In genomic region chr16:72921620-72922019, GRCh38 we compare ENCODE assay signal across 9 cellular contexts.
A peak's percentile ranks its signal among the peaks of the same experiment; 100 is the strongest.
DNase-seq lines count a peak whose midpoint lies in the region; ATAC-seq and TF ChIP-seq lines count a peak whose summit lies in the region.
"Had no signal": no experiment of that assay in that cellular context is flagged by ENCODE, and none has a peak within 500 bp of the region (broad histone marks: within the 10 kb centered on the region; RNA-seq: fewer than 3 reads in every experiment).

No MANE protein-coding gene starts in this region.

- H3K23ac ChIP-seq in trophoblast cell (ENCODE audit: low read length) = no peak overlapping the region

- DNase-seq in DMS 273 (lab: John Stamatoyannopoulos, UW; ENCODE audit: unreplicated experiment) (peak; percentile 79), NCI-H446 (lab: John Stamatoyannopoulos, UW) (peak; percentile 68 to 86), dorsolateral prefrontal cortex (peak in 8 of 10 donors; percentile 27 to 73 (median 52)), trophoblast cell (no peak), T-helper 9 cell (no peak), H7 (no peak)
- no peak for DNase-seq in activated CD4-positive, CD25-positive, alpha-beta regulatory T cell treated with anti-CD3 and anti-CD28 coated beads, Interleukin-2, amount 50 U/mL, for 72 hours
- DNase-seq: amniotic stem cell had no signal

- no peak overlapping the region for H3K14ac ChIP-seq in trophoblast cell (ENCODE audit: low read length)

- H4K12ac ChIP-seq in trophoblast cell (ENCODE audit: low read depth, low read length) = no peak overlapping the region

- no peak overlapping the region for H3K9ac ChIP-seq in trophoblast cell (ENCODE audit: low read length)

- no peak overlapping the region for H3K4me2 ChIP-seq in trophoblast cell (ENCODE audit: low read length)

- no peaks in the 10 kb centered on the region for H3K27me3 ChIP-seq in dorsolateral prefrontal cortex
- no peaks in the 10 kb centered on the region for H3K27me3 ChIP-seq in trophoblast cell (ENCODE audit: insufficient read depth, low read length)
- no peaks in the 10 kb centered on the region for H3K27me3 ChIP-seq in H7 (ENCODE audit: control insufficient read depth, insufficient read depth, low read length)

- peak overlapping the region; percentile 51 for H3K18ac ChIP-seq in trophoblast cell (ENCODE audit: low read length)

- no peaks in the 10 kb centered on the region for H3K9me3 ChIP-seq in trophoblast cell (ENCODE audit: insufficient read depth, low read depth, low read length)

- TF ChIP-seq CTCF in dorsolateral prefrontal cortex (IDR thresholded peaks at IDR 0.05 in 54 of 56, conservative IDR thresholded peaks at IDR 0.05 in 2 of 56; ENCODE audit: low read depth in 1 of 56, partially characterized antibody in 56 of 56) = no peak

- peak overlapping the region; percentile 15 for H3K4ac ChIP-seq in trophoblast cell (ENCODE audit: low read depth, low read length)

- intact Hi-C loops in dorsolateral prefrontal cortex (cut with DNase I) = no loop called here

- no peak overlapping the region for H4K91ac ChIP-seq in trophoblast cell (ENCODE audit: low read depth, low read length)

- no peak overlapping the region for H4K8ac ChIP-seq in trophoblast cell (ENCODE audit: low read depth, low read length)

- ATAC-seq in HG03025 (IDR thresholded peaks at IDR 0.05; ENCODE audit: low FRiP score, unreplicated experiment) = no peak

- H3K4me3 ChIP-seq in dorsolateral prefrontal cortex (peak overlapping the region in 58 of 59 donors; percentile 3 to 68 (median 46)), trophoblast cell (ENCODE audit: low read depth, low read length) (peak overlapping the region; percentile 14), H7 (ENCODE audit: insufficient read depth, low read depth, low read length) (no peak overlapping the region)

- H2AK5ac ChIP-seq in trophoblast cell (ENCODE audit: low read length) = no peak overlapping the region

- H3K36me3 ChIP-seq in trophoblast cell (ENCODE audit: control insufficient read depth in 1 of 2, insufficient read depth in 2 of 2, low read length in 2 of 2) = no peaks in the 10 kb centered on the region
- no peaks in the 10 kb centered on the region for H3K36me3 ChIP-seq in H7 (replicated peaks; ENCODE audit: control insufficient read depth, insufficient read depth, low read length)

- no peak overlapping the region for H2BK5ac ChIP-seq in trophoblast cell (ENCODE audit: low read depth, low read length, poor library complexity)

- H2BK120ac ChIP-seq in trophoblast cell (ENCODE audit: insufficient read depth, low read length, poor library complexity) = no peak overlapping the region

- H3K79me1 ChIP-seq in trophoblast cell (ENCODE audit: low read length) = peaks cover 3% of the 10 kb centered on the region

- H2BK12ac ChIP-seq in trophoblast cell (ENCODE audit: low read length) = no peak overlapping the region

- H3K27ac ChIP-seq in dorsolateral prefrontal cortex = peak overlapping the region in 25 of 59 donors; percentile 3 to 67 (median 37)
- no peak overlapping the region for H3K27ac ChIP-seq in trophoblast cell (ENCODE audit: low read depth, low read length)

- H3K4me1 ChIP-seq in trophoblast cell (ENCODE audit: control insufficient read depth in 1 of 2, insufficient read depth in 2 of 2, low read length in 2 of 2) = peaks cover 13 to 18% of the 10 kb centered on the region in 2 experiments

- H2AFZ ChIP-seq in trophoblast cell (ENCODE audit: insufficient read depth, low read length, poor library complexity) = no peak overlapping the region

- no peaks in the 10 kb centered on the region for H3K79me2 ChIP-seq in trophoblast cell (ENCODE audit: control insufficient read depth, insufficient read depth, low read length, poor library complexity)

- no CpG with 5 or more reads among the region's 15 CpGs for WGBS in trophoblast cell (ENCODE audit: extremely low coverage, insufficient coverage, insufficient read length)

Comparison
In these comparisons a context has a peak if more than half of its experiments do, and no peak if none do; other contexts are left out.
1. DNase-seq: peak in DMS 273 (single experiment), NCI-H446 (2 of 2) and dorsolateral prefrontal cortex (8 of 10); none in trophoblast cell (0 of 2), activated CD4-positive, CD25-positive, alpha-beta regulatory T cell treated with anti-CD3 and anti-CD28 coated beads, Interleukin-2, amount 50 U/mL, for 72 hours (single experiment), T-helper 9 cell (single experiment) and H7 (single experiment).